In genomic region chr2:101440127-101440738, GRCh38 we compare ENCODE assay signal across 1 cellular context.
TF ChIP-seq lines count a peak whose summit lies in the region.

No MANE protein-coding gene starts in this region.

TF ChIP-seq in HepG2, 621 proteins besides CTCF, POLR2A, EP300 and RAD21 (continued from another document and continues in another):
- TF ChIP-seq ZNF646 (CRISPR knock-in tag; IDR thresholded peaks at IDR 0.05), result no peak
- TF ChIP-seq ZNF281 (CRISPR knock-in tag; IDR thresholded peaks at IDR 0.05; ENCODE audit: borderline replicate concordance), result peak; percentile 77; the same call in 1 of the 2 replicates
- TF ChIP-seq POGK (CRISPR knock-in tag; conservative IDR thresholded peaks at IDR 0.05), result 0 out of 2 replicates have a peak, but pooled peaks have one; percentile 28
- TF ChIP-seq MAX (IDR thresholded peaks at IDR 0.05), result peak; percentile 41; the same call in 1 of the 2 replicates
- peak; percentile 51; the same call in 1 of the 2 replicates for TF ChIP-seq ZNF292 (CRISPR knock-in tag; IDR thresholded peaks at IDR 0.05; ENCODE audit: borderline replicate concordance, low read depth)
- TF ChIP-seq ARID3A (IDR thresholded peaks at IDR 0.05; ENCODE audit: low read depth, low read length), result no peak
- TF ChIP-seq ARHGAP35 (CRISPR knock-in tag; IDR thresholded peaks at IDR 0.05; ENCODE audit: borderline replicate concordance), result no peak
- no peak for TF ChIP-seq ZNF615 (CRISPR knock-in tag; IDR thresholded peaks at IDR 0.05; ENCODE audit: borderline replicate concordance)
- no peak for TF ChIP-seq SPEN (CRISPR knock-in tag; IDR thresholded peaks at IDR 0.05; ENCODE audit: low read depth)
- no peak for TF ChIP-seq ZNF546 (CRISPR knock-in tag; conservative IDR thresholded peaks at IDR 0.05)
- TF ChIP-seq RBAK (CRISPR knock-in tag; IDR thresholded peaks at IDR 0.05), result no peak
- no peak for TF ChIP-seq MIER3 (CRISPR knock-in tag; IDR thresholded peaks at IDR 0.05; ENCODE audit: borderline replicate concordance)
- TF ChIP-seq ATF7 (IDR thresholded peaks at IDR 0.05), result no peak
- TF ChIP-seq ATF7 (CRISPR knock-in tag; IDR thresholded peaks at IDR 0.05), result no peak
- no peak for TF ChIP-seq ZNF614 (CRISPR knock-in tag; IDR thresholded peaks at IDR 0.05; ENCODE audit: borderline replicate concordance)
- 0 out of 2 replicates have a peak, but pooled peaks have one; percentile 40 for TF ChIP-seq ZBTB34 (CRISPR knock-in tag; IDR thresholded peaks at IDR 0.05)
- TF ChIP-seq ARID5B (CRISPR knock-in tag; IDR thresholded peaks at IDR 0.05), result peak; percentile 17; the same call in 1 of the 2 replicates
- no peak for TF ChIP-seq NR0B2 (CRISPR knock-in tag; IDR thresholded peaks at IDR 0.05)
- TF ChIP-seq PCBP2 (optimal IDR thresholded peaks at IDR 0.05; ENCODE audit: low read depth, low read length, poor library complexity, severe bottlenecking), result no peak
- no peak for TF ChIP-seq NONO (IDR thresholded peaks at IDR 0.05)
- TF ChIP-seq NONO (CRISPR knock-in tag; conservative IDR thresholded peaks at IDR 0.05), result no peak
- no peak for TF ChIP-seq TBL1XR1 (IDR thresholded peaks at IDR 0.05; ENCODE audit: borderline replicate concordance, low read length, partially characterized antibody)
- no peak for TF ChIP-seq JDP2 (CRISPR knock-in tag; IDR thresholded peaks at IDR 0.05; ENCODE audit: borderline replicate concordance)
- no peak for TF ChIP-seq NFAT5 (CRISPR knock-in tag; IDR thresholded peaks at IDR 0.05)
- TF ChIP-seq ZKSCAN5 (CRISPR knock-in tag; IDR thresholded peaks at IDR 0.05), result no peak
- TF ChIP-seq GZF1 (CRISPR knock-in tag; IDR thresholded peaks at IDR 0.05), result no peak
- no peak for TF ChIP-seq ZNF326 (CRISPR knock-in tag; IDR thresholded peaks at IDR 0.05; ENCODE audit: borderline replicate concordance)
- peak; percentile 17; the same call in 1 of the 2 replicates for TF ChIP-seq SAP130 (CRISPR knock-in tag; IDR thresholded peaks at IDR 0.05; ENCODE audit: low read depth)
